ENCODE assay signal across 13 cellular contexts in genomic region chr7:116571037-116571436, GRCh38. TPM values are rescaled to one million over a fixed set of nuclear protein-coding genes. Genes with fewer than 3 reads are reported as not detected.
A peak's percentile ranks its signal among the peaks of the same experiment; 100 is the strongest.
DNase-seq lines count a peak whose midpoint lies in the region; ATAC-seq, FAIRE-seq and TF ChIP-seq lines count a peak whose summit lies in the region.
"Had no signal": no experiment of that assay in that cellular context is flagged by ENCODE, and none has a peak within 500 bp of the region (broad histone marks: within the 10 kb centered on the region; RNA-seq: fewer than 3 reads in every experiment).

No MANE protein-coding gene starts in this region.

- H3K9me3 Mint-ChIP-seq in MCF 10A (ENCODE audit: unreplicated experiment): no peaks in the 10 kb centered on the region
- H3K9me3 Mint-ChIP-seq: activated naive CD4-positive, alpha-beta T cell treated with anti-CD3 and anti-CD28 coated beads for 36 hours had no signal

- 30 to 37% methylated on average over 1 of the region's 1 CpG for WGBS in aorta, 2 donors

- TF ChIP-seq CTCF in MCF 10A (IDR thresholded peaks at IDR 0.05; ENCODE audit: unreplicated experiment): no peak
- no peak for TF ChIP-seq CTCF in breast epithelium (IDR thresholded peaks at IDR 0.05)
- no peak for TF ChIP-seq CTCF in foreskin keratinocyte (conservative IDR thresholded peaks at IDR 0.05)

- H3K4me1 Mint-ChIP-seq in MCF 10A (ENCODE audit: insufficient read depth, unreplicated experiment): peaks cover 42% of the 10 kb centered on the region

- H3K4me3 Mint-ChIP-seq in MCF 10A (ENCODE audit: unreplicated experiment): peak overlapping the region; percentile 26
- H3K4me3 Mint-ChIP-seq: activated naive CD4-positive, alpha-beta T cell treated with anti-CD3 and anti-CD28 coated beads for 36 hours had no signal

- H3K27ac ChIP-seq in breast epithelium (peak overlapping the region in 1 of 2 donors; percentile 5), foreskin keratinocyte (peak overlapping the region; percentile 31), aorta (ENCODE audit: low read depth in 1 of 2, low read length in 2 of 2) (no peak overlapping the region)

- DNase-seq in MCF 10A (ENCODE audit: unreplicated experiment) (peak; percentile 58), breast epithelium (ENCODE audit: low spot score in 2 of 2) (no peak), amniotic stem cell (lab: John Stamatoyannopoulos, UW) (peak; percentile 73), foreskin keratinocyte (peak; percentile 64 to 83), aorta (no peak), NOMO-1 treated with DMSO at 0.1 percent for 48 hours (lab: John Stamatoyannopoulos, UW; ENCODE audit: unreplicated experiment) (no peak), frontal cortex (ENCODE audit: low spot score in 2 of 2) (no peak)
- DNase-seq: activated naive CD4-positive, alpha-beta T cell treated with anti-CD3 and anti-CD28 coated beads for 36 hours; NCI-H345 had no signal

- no peak for TF ChIP-seq POLR2A in breast epithelium (IDR thresholded peaks at IDR 0.05)

- BruUV-seq in MCF 10A (replicated peaks; lab: Mats Ljungman, UMichigan): no TSS peak

- peaks cover 5% of the 10 kb centered on the region for H3K36me3 Mint-ChIP-seq in MCF 10A (ENCODE audit: insufficient read depth, unreplicated experiment)

- POLR2A ChIA-PET in MCF 10A (lab: Yijun Ruan, JAX): interaction anchor here (0.6 to 8.2 kb wide), 23 partner anchors 11 to 390 kb away, joined by 3 to 109 read pairs (median 4); partner anchors contain the start of gene TES

- no peaks in the 10 kb centered on the region for H3K27me3 Mint-ChIP-seq in MCF 10A (ENCODE audit: insufficient read depth, unreplicated experiment)

- H3K9me3 ChIP-seq in breast epithelium (no peaks in the 10 kb centered on the region), aorta (ENCODE audit: control insufficient read depth, low read length) (no peaks in the 10 kb centered on the region)

- H3K4me1 ChIP-seq in breast epithelium: no peaks in the 10 kb centered on the region
- H3K4me1 ChIP-seq in foreskin keratinocyte: peaks cover 31% of the 10 kb centered on the region
- peaks cover 0 to 6% of the 10 kb centered on the region in 2 donors for H3K4me1 ChIP-seq in aorta (ENCODE audit: control insufficient read depth in 1 of 2, insufficient read depth in 2 of 2, low read length in 2 of 2)

- H3K27me3 ChIP-seq in breast epithelium (no peaks in the 10 kb centered on the region), foreskin keratinocyte (no peaks in the 10 kb centered on the region), aorta (ENCODE audit: control insufficient read depth in 1 of 2, insufficient read depth in 2 of 2, low read length in 1 of 2) (no peaks in the 10 kb centered on the region)

- H3K36me3 ChIP-seq in breast epithelium (no peaks in the 10 kb centered on the region), aorta (ENCODE audit: control insufficient read depth in 1 of 2, insufficient read depth in 2 of 2, low read length in 1 of 2) (no peaks in the 10 kb centered on the region)

- peak overlapping the region; percentile 47 for H3K27ac Mint-ChIP-seq in MCF 10A (ENCODE audit: low read depth, unreplicated experiment)
- H3K27ac Mint-ChIP-seq: activated naive CD4-positive, alpha-beta T cell treated with anti-CD3 and anti-CD28 coated beads for 36 hours had no signal

- no peak overlapping the region for H3K4me3 ChIP-seq in breast epithelium
- no peak overlapping the region for H3K4me3 ChIP-seq in aorta (ENCODE audit: low read length in 2 of 2)

- ATAC-seq in foreskin keratinocyte: peak; percentile 40
- no peak for ATAC-seq in GM21390 (IDR thresholded peaks at IDR 0.05; ENCODE audit: unreplicated experiment)
- no peak for ATAC-seq in aorta (ENCODE audit: low FRiP score)

- intact Hi-C loops in MCF 10A (cut with micrococcal nuclease): loop anchor here (5.0 kb wide), 2 partner anchors 44 to 214 kb away; partner anchors contain the start of gene CAV1
- intact Hi-C loops in breast epithelium (cut with DNase I; ENCODE audit: low total_unique reads): no loop called here
- intact Hi-C loops in aorta (cut with DNase I): loop anchor here in 1 of 2 donors (10.0 kb wide), 1 partner anchor 126 kb away; no protein-coding TSS in a partner anchor

- CTCF ChIA-PET in MCF 10A (lab: Yijun Ruan, JAX): interaction anchor here (0.6 to 3.4 kb wide), 4 partner anchors 10 to 130 kb away, joined by 3 to 18 read pairs (median 11); partner anchors contain the start of gene CAV1

- FAIRE-seq in frontal cortex (lab: Jason Lieb, UNC): no peak
- FAIRE-seq: A204.1, TTC549 had no signal

RNA-seq across cellular contexts. Expression of gene CAV1, which starts 46.2 kb away (rescaled TPM):
- total RNA-seq in MCF 10A (2022) (225 and 267 TPM in 2 replicates), breast epithelium (100 to 1,000 TPM; 117 to 729 (median 154) TPM), foreskin keratinocyte (1,286 and 1,415 TPM in 2 replicates), aorta (100 to 1,000 TPM; 229 to 230 TPM), frontal cortex (17.5 TPM)
- polyA plus RNA-seq in foreskin keratinocyte (706 and 882 TPM in 2 replicates), aorta (100 to 1,000 TPM; 133 to 229 TPM)
- total RNA-seq: G401 had no signal

Comparison
In these comparisons a context has a peak if more than half of its experiments do, and no peak if none do; other contexts are left out.
1. DNase-seq: peak in MCF 10A (single experiment), amniotic stem cell (single experiment) and foreskin keratinocyte (2 of 2); none in breast epithelium (0 of 2), aorta (0 of 2), NOMO-1 treated with DMSO at 0.1 percent for 48 hours (single experiment) and frontal cortex (0 of 2).